In the genomic region with DNA sequence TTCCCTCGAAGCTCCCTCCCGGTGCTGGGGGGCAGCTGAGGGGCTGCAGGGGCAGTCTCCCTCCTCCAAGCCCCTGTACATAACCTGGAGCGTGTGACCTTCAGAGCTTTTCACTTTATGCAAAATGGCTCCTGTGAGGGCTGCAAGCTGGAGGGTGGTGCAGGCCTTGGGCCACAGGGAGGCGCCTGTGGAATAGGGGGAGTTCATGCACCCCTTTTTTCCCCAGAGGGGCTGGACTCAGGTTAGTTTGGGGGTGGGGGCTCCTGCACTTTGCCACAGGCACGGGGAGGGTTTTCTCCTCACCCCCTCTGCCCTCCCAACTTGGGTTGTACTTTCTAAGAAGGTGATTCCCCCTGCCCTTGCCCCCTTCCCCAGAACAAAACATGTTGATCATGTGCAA, we compare ENCODE assay signal across 1 cellular context.
TF ChIP-seq lines count a peak whose summit lies in the region.

No MANE protein-coding gene starts in this region.

TF ChIP-seq in GM23338, 12 proteins besides CTCF, POLR2A, EP300 and RAD21:
- TF ChIP-seq EZH2phosphoT487 (IDR thresholded peaks at IDR 0.05; ENCODE audit: unreplicated experiment) = no peak
- no peak for TF ChIP-seq CREB1 (CRISPR knock-in tag; IDR thresholded peaks at IDR 0.05; ENCODE audit: low read depth)
- TF ChIP-seq POLR2AphosphoS5 (IDR thresholded peaks at IDR 0.05; ENCODE audit: low read depth) = no peak
- no peak for TF ChIP-seq NANOG (IDR thresholded peaks at IDR 0.05; ENCODE audit: borderline replicate concordance)
- TF ChIP-seq, protein P1, sequence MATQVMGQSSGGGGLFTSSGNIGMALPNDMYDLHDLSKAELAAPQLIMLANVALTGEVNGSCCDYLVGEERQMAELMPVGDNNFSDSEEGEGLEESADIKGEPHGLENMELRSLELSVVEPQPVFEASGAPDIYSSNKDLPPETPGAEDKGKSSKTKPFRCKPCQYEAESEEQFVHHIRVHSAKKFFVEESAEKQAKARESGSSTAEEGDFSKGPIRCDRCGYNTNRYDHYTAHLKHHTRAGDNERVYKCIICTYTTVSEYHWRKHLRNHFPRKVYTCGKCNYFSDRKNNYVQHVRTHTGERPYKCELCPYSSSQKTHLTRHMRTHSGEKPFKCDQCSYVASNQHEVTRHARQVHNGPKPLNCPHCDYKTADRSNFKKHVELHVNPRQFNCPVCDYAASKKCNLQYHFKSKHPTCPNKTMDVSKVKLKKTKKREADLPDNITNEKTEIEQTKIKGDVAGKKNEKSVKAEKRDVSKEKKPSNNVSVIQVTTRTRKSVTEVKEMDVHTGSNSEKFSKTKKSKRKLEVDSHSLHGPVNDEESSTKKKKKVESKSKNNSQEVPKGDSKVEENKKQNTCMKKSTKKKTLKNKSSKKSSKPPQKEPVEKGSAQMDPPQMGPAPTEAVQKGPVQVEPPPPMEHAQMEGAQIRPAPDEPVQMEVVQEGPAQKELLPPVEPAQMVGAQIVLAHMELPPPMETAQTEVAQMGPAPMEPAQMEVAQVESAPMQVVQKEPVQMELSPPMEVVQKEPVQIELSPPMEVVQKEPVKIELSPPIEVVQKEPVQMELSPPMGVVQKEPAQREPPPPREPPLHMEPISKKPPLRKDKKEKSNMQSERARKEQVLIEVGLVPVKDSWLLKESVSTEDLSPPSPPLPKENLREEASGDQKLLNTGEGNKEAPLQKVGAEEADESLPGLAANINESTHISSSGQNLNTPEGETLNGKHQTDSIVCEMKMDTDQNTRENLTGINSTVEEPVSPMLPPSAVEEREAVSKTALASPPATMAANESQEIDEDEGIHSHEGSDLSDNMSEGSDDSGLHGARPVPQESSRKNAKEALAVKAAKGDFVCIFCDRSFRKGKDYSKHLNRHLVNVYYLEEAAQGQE (IDR thresholded peaks at IDR 0.05; ENCODE audit: unreplicated experiment) = no peak
- TF ChIP-seq, protein P2, sequence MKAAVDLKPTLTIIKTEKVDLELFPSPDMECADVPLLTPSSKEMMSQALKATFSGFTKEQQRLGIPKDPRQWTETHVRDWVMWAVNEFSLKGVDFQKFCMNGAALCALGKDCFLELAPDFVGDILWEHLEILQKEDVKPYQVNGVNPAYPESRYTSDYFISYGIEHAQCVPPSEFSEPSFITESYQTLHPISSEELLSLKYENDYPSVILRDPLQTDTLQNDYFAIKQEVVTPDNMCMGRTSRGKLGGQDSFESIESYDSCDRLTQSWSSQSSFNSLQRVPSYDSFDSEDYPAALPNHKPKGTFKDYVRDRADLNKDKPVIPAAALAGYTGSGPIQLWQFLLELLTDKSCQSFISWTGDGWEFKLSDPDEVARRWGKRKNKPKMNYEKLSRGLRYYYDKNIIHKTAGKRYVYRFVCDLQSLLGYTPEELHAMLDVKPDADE (IDR thresholded peaks at IDR 0.05) = no peak
- TF ChIP-seq ZNF114 (CRISPR knock-in tag; IDR thresholded peaks at IDR 0.05) = no peak
- no peak for TF ChIP-seq ZNF331 (CRISPR knock-in tag; IDR thresholded peaks at IDR 0.05; ENCODE audit: low read depth)
- TF ChIP-seq JUNB (IDR thresholded peaks at IDR 0.05; ENCODE audit: unreplicated experiment) = no peak
- TF ChIP-seq, protein P3, sequence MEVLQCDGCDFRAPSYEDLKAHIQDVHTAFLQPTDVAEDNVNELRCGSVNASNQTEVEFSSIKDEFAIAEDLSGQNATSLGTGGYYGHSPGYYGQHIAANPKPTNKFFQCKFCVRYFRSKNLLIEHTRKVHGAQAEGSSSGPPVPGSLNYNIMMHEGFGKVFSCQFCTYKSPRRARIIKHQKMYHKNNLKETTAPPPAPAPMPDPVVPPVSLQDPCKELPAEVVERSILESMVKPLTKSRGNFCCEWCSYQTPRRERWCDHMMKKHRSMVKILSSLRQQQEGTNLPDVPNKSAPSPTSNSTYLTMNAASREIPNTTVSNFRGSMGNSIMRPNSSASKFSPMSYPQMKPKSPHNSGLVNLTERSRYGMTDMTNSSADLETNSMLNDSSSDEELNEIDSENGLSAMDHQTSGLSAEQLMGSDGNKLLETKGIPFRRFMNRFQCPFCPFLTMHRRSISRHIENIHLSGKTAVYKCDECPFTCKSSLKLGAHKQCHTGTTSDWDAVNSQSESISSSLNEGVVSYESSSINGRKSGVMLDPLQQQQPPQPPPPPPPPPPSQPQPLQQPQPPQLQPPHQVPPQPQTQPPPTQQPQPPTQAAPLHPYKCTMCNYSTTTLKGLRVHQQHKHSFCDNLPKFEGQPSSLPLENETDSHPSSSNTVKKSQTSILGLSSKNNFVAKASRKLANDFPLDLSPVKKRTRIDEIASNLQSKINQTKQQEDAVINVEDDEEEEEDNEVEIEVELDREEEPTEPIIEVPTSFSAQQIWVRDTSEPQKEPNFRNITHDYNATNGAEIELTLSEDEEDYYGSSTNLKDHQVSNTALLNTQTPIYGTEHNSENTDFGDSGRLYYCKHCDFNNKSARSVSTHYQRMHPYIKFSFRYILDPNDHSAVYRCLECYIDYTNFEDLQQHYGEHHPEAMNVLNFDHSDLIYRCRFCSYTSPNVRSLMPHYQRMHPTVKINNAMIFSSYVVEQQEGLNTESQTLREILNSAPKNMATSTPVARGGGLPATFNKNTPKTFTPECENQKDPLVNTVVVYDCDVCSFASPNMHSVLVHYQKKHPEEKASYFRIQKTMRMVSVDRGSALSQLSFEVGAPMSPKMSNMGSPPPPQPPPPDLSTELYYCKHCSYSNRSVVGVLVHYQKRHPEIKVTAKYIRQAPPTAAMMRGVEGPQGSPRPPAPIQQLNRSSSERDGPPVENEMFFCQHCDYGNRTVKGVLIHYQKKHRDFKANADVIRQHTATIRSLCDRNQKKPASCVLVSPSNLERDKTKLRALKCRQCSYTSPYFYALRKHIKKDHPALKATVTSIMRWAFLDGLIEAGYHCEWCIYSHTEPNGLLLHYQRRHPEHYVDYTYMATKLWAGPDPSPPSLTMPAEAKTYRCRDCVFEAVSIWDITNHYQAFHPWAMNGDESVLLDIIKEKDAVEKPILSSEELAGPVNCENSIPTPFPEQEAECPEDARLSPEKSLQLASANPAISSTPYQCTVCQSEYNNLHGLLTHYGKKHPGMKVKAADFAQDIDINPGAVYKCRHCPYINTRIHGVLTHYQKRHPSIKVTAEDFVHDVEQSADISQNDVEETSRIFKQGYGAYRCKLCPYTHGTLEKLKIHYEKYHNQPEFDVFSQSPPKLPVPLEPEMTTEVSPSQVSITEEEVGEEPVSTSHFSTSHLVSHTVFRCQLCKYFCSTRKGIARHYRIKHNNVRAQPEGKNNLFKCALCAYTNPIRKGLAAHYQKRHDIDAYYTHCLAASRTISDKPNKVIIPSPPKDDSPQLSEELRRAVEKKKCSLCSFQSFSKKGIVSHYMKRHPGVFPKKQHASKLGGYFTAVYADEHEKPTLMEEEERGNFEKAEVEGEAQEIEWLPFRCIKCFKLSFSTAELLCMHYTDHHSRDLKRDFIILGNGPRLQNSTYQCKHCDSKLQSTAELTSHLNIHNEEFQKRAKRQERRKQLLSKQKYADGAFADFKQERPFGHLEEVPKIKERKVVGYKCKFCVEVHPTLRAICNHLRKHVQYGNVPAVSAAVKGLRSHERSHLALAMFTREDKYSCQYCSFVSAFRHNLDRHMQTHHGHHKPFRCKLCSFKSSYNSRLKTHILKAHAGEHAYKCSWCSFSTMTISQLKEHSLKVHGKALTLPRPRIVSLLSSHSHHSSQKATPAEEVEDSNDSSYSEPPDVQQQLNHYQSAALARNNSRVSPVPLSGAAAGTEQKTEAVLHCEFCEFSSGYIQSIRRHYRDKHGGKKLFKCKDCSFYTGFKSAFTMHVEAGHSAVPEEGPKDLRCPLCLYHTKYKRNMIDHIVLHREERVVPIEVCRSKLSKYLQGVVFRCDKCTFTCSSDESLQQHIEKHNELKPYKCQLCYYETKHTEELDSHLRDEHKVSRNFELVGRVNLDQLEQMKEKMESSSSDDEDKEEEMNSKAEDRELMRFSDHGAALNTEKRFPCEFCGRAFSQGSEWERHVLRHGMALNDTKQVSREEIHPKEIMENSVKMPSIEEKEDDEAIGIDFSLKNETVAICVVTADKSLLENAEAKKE (CRISPR knock-in tag; IDR thresholded peaks at IDR 0.05) = no peak
- TF ChIP-seq STAT1 (IDR thresholded peaks at IDR 0.05; ENCODE audit: unreplicated experiment) = no peak
- TF ChIP-seq EZH2 (IDR thresholded peaks at IDR 0.05; ENCODE audit: low read depth, unreplicated experiment) = no peak
